In genomic region chr9:14340994-14341393, GRCh38 we compare ENCODE assay signal across 1 cellular context.
TF ChIP-seq lines count a peak whose summit lies in the region.

No MANE protein-coding gene starts in this region.

TF ChIP-seq in H1, 55 proteins besides CTCF, POLR2A, EP300 and RAD21:
- TF ChIP-seq RNF2 (IDR thresholded peaks at IDR 0.05; ENCODE audit: borderline replicate concordance, low read depth, low read length, missing control alignments, poor library complexity, severe bottlenecking) (no peak), JUN (IDR thresholded peaks at IDR 0.05; ENCODE audit: low read depth, low read length) (no peak), HDAC2 (IDR thresholded peaks at IDR 0.05; ENCODE audit: borderline replicate concordance in 1 of 2, low read depth in 2 of 2, low read length in 2 of 2) (no peak), CEBPB (IDR thresholded peaks at IDR 0.05; ENCODE audit: low read depth, low read length) (no peak), SIRT6 (IDR thresholded peaks at IDR 0.05; ENCODE audit: low read length) (no peak), FOSL1 (IDR thresholded peaks at IDR 0.05; ENCODE audit: insufficient read depth, low read depth, low read length) (no peak), CBX5 (IDR thresholded peaks at IDR 0.05; ENCODE audit: low read depth, low read length) (no peak), TCF12 (IDR thresholded peaks at IDR 0.05; ENCODE audit: low read depth, low read length) (no peak), BRCA1 (IDR thresholded peaks at IDR 0.05; ENCODE audit: low read depth, low read length) (no peak), TAF1 (IDR thresholded peaks at IDR 0.05; ENCODE audit: low read depth, low read length) (no peak), RBBP5 (IDR thresholded peaks at IDR 0.05; ENCODE audit: borderline replicate concordance, low read depth, low read length) (no peak), SAP30 (IDR thresholded peaks at IDR 0.05; ENCODE audit: insufficient read depth, insufficient replicate concordance, low read length) (no peak)
- TF ChIP-seq, protein P1, sequence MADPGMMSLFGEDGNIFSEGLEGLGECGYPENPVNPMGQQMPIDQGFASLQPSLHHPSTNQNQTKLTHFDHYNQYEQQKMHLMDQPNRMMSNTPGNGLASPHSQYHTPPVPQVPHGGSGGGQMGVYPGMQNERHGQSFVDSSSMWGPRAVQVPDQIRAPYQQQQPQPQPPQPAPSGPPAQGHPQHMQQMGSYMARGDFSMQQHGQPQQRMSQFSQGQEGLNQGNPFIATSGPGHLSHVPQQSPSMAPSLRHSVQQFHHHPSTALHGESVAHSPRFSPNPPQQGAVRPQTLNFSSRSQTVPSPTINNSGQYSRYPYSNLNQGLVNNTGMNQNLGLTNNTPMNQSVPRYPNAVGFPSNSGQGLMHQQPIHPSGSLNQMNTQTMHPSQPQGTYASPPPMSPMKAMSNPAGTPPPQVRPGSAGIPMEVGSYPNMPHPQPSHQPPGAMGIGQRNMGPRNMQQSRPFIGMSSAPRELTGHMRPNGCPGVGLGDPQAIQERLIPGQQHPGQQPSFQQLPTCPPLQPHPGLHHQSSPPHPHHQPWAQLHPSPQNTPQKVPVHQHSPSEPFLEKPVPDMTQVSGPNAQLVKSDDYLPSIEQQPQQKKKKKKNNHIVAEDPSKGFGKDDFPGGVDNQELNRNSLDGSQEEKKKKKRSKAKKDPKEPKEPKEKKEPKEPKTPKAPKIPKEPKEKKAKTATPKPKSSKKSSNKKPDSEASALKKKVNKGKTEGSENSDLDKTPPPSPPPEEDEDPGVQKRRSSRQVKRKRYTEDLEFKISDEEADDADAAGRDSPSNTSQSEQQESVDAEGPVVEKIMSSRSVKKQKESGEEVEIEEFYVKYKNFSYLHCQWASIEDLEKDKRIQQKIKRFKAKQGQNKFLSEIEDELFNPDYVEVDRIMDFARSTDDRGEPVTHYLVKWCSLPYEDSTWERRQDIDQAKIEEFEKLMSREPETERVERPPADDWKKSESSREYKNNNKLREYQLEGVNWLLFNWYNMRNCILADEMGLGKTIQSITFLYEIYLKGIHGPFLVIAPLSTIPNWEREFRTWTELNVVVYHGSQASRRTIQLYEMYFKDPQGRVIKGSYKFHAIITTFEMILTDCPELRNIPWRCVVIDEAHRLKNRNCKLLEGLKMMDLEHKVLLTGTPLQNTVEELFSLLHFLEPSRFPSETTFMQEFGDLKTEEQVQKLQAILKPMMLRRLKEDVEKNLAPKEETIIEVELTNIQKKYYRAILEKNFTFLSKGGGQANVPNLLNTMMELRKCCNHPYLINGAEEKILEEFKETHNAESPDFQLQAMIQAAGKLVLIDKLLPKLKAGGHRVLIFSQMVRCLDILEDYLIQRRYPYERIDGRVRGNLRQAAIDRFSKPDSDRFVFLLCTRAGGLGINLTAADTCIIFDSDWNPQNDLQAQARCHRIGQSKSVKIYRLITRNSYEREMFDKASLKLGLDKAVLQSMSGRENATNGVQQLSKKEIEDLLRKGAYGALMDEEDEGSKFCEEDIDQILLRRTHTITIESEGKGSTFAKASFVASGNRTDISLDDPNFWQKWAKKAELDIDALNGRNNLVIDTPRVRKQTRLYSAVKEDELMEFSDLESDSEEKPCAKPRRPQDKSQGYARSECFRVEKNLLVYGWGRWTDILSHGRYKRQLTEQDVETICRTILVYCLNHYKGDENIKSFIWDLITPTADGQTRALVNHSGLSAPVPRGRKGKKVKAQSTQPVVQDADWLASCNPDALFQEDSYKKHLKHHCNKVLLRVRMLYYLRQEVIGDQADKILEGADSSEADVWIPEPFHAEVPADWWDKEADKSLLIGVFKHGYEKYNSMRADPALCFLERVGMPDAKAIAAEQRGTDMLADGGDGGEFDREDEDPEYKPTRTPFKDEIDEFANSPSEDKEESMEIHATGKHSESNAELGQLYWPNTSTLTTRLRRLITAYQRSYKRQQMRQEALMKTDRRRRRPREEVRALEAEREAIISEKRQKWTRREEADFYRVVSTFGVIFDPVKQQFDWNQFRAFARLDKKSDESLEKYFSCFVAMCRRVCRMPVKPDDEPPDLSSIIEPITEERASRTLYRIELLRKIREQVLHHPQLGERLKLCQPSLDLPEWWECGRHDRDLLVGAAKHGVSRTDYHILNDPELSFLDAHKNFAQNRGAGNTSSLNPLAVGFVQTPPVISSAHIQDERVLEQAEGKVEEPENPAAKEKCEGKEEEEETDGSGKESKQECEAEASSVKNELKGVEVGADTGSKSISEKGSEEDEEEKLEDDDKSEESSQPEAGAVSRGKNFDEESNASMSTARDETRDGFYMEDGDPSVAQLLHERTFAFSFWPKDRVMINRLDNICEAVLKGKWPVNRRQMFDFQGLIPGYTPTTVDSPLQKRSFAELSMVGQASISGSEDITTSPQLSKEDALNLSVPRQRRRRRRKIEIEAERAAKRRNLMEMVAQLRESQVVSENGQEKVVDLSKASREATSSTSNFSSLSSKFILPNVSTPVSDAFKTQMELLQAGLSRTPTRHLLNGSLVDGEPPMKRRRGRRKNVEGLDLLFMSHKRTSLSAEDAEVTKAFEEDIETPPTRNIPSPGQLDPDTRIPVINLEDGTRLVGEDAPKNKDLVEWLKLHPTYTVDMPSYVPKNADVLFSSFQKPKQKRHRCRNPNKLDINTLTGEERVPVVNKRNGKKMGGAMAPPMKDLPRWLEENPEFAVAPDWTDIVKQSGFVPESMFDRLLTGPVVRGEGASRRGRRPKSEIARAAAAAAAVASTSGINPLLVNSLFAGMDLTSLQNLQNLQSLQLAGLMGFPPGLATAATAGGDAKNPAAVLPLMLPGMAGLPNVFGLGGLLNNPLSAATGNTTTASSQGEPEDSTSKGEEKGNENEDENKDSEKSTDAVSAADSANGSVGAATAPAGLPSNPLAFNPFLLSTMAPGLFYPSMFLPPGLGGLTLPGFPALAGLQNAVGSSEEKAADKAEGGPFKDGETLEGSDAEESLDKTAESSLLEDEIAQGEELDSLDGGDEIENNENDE (IDR thresholded peaks at IDR 0.05; ENCODE audit: insufficient replicate concordance, low read length), result no peak
- TF ChIP-seq, protein P2, sequence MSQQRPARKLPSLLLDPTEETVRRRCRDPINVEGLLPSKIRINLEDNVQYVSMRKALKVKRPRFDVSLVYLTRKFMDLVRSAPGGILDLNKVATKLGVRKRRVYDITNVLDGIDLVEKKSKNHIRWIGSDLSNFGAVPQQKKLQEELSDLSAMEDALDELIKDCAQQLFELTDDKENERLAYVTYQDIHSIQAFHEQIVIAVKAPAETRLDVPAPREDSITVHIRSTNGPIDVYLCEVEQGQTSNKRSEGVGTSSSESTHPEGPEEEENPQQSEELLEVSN (IDR thresholded peaks at IDR 0.05), result no peak
- TF ChIP-seq, protein P3, sequence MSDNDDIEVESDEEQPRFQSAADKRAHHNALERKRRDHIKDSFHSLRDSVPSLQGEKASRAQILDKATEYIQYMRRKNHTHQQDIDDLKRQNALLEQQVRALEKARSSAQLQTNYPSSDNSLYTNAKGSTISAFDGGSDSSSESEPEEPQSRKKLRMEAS (IDR thresholded peaks at IDR 0.05), result no peak
- TF ChIP-seq, protein P4, sequence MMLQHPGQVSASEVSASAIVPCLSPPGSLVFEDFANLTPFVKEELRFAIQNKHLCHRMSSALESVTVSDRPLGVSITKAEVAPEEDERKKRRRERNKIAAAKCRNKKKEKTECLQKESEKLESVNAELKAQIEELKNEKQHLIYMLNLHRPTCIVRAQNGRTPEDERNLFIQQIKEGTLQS (IDR thresholded peaks at IDR 0.05; ENCODE audit: insufficient read depth, low read depth, low read length), result no peak
